ENCODE assay signal across 16 cellular contexts in genomic region chr1:170732262-170732595, GRCh38.
A peak's percentile ranks its signal among the peaks of the same experiment; 100 is the strongest.
DNase-seq lines count a peak whose midpoint lies in the region; ATAC-seq, FAIRE-seq and TF ChIP-seq lines count a peak whose summit lies in the region.
"Had no signal": no experiment of that assay in that cellular context is flagged by ENCODE, and none has a peak within 500 bp of the region (broad histone marks: within the 10 kb centered on the region; RNA-seq: fewer than 3 reads in every experiment).

No MANE protein-coding gene starts in this region.

- peaks cover 8% of the 10 kb centered on the region for H3K36me3 ChIP-seq in fibroblast of lung (ENCODE audit: control insufficient read depth, insufficient read depth, low read length)
- H3K36me3 ChIP-seq: sigmoid colon, suprapubic skin had no signal

- DNase-seq in AG20443 (ENCODE audit: low spot score), result peak; percentile 47
- DNase-seq in NCI-H524 (lab: John Stamatoyannopoulos, UW), result peak; percentile 87 to 90
- peak; percentile 34 to 57 for DNase-seq in fibroblast of lung (ENCODE audit: low read depth in 2 of 2)
- DNase-seq in myocyte (ENCODE audit: low read depth), result peak; percentile 97
- no peak for DNase-seq in GM12892 (ENCODE audit: insufficient read length)
- DNase-seq in amygdala (lab: John Stamatoyannopoulos, UW), result no peak
- no peak for DNase-seq in A172 (ENCODE audit: low spot score)
- DNase-seq: hypothalamus; KG1; NCI-H1092 treated with DMSO at 0.1 percent for 48 hours; sigmoid colon; stimulated activated CD4-positive, alpha-beta T cell treated with anti-CD3 and anti-CD28 coated beads, Interleukin-4, amount 100 ng/mL, for 1 hour; stimulated activated CD8-positive, alpha-beta memory T cell treated with anti-CD3 and anti-CD28 coated beads, Interleukin-4, amount 100 ng/mL, for 48 hours had no signal

- no peaks in the 10 kb centered on the region for H3K27me3 ChIP-seq in fibroblast of lung (ENCODE audit: control insufficient read depth, insufficient read depth, low read length)
- H3K27me3 ChIP-seq: sigmoid colon, suprapubic skin had no signal

- no peaks in the 10 kb centered on the region for H4K20me1 ChIP-seq in fibroblast of lung (ENCODE audit: control insufficient read depth, extremely low read depth, insufficient read depth, low read length)

- TF ChIP-seq POLR2A in GM12892 (IDR thresholded peaks at IDR 0.05; ENCODE audit: low read depth, low read length), result no peak

- H3K27ac ChIP-seq in fibroblast of lung (ENCODE audit: insufficient read depth, low read length), result peak overlapping the region; percentile 8
- H3K27ac ChIP-seq: sigmoid colon, suprapubic skin had no signal

- no peak overlapping the region for H3K9ac ChIP-seq in fibroblast of lung (ENCODE audit: insufficient read depth, low read length)

- TF ChIP-seq CTCF in fibroblast of lung (conservative IDR thresholded peaks at IDR 0.05 in 1 of 2, IDR thresholded peaks at IDR 0.05 in 1 of 2; ENCODE audit: low read depth in 1 of 2, low read length in 2 of 2), result no peak

- H2AFZ ChIP-seq in fibroblast of lung (ENCODE audit: low read length), result no peak overlapping the region

- no peak for FAIRE-seq in GM12892 (lab: Jason Lieb, UNC)
- FAIRE-seq: colon had no signal

- H3K79me2 ChIP-seq in fibroblast of lung (ENCODE audit: control insufficient read depth, insufficient read depth, low read length), result no peaks in the 10 kb centered on the region

- no peak for ATAC-seq in GM18511 (IDR thresholded peaks at IDR 0.05; ENCODE audit: unreplicated experiment)

- no peak overlapping the region for H3K4me2 ChIP-seq in fibroblast of lung (ENCODE audit: extremely low read depth, insufficient read depth, low read length)

- H3K4me1 ChIP-seq in fibroblast of lung (ENCODE audit: control insufficient read depth, extremely low read depth, insufficient read depth, low read length), result peaks cover 16% of the 10 kb centered on the region
- H3K4me1 ChIP-seq: sigmoid colon, suprapubic skin had no signal

- no peak overlapping the region for H3K4me3 ChIP-seq in fibroblast of lung (replicated peaks in 1 of 4; ENCODE audit: control extremely low read depth in 1 of 4, insufficient read depth in 1 of 4, low read depth in 3 of 4, low read length in 4 of 4)
- H3K4me3 ChIP-seq: sigmoid colon, suprapubic skin had no signal

- no peaks in the 10 kb centered on the region for H3K9me3 ChIP-seq in fibroblast of lung (ENCODE audit: control insufficient read depth, insufficient read depth, low read depth, low read length)
- H3K9me3 ChIP-seq: sigmoid colon, suprapubic skin had no signal

Comparison
In these comparisons a context has a peak if more than half of its experiments do, and no peak if none do; other contexts are left out.
1. DNase-seq: peak in AG20443 (single experiment), NCI-H524 (2 of 2), fibroblast of lung (2 of 2) and myocyte (single experiment); none in GM12892 (single experiment), amygdala (0 of 56) and A172 (single experiment).